10 cellular contexts compared by ENCODE assay signal in the genomic region with DNA sequence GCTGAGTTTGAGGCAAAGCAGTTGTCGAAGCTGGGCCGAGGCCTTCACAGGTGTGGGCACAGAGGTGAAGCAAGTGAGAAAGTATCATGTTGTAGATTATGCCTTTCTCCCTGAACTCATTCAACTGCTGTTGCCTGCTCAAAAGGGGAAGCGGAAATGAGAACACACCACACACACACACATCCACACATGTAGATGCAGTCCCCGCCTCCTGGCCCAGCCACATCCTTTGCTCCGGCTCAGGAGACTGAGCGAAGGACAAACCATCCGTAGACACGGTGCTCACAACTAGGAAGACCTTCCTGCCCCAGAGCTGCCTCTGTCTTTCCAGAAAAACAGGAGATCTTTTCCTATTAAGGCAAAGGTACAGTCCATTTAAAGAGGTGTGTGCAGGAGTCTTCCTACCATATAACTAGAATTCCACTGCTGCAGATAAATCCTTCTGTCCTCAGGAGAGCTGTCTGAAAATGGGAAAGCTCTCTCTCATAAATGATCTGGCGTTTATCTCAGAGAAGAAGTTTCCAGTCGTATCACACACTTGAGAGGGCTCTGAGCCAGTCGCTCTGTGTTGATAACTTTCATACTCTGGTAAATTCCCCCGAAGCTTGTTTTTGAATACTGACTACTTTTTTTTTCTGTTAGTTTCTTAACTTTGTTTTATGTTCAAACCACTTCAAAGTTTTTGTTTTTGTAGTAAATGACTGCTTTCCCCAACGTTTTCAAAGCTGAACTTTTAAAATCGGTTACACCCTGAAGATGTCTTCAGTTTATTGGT. TPM values are rescaled to one million over a fixed set of nuclear protein-coding genes. Genes with fewer than 3 reads are reported as not detected.
DNase-seq lines count a peak whose midpoint lies in the region; ATAC-seq and TF ChIP-seq lines count a peak whose summit lies in the region.
"Had no signal": no experiment of that assay in that cellular context is flagged by ENCODE, and none has a peak within 500 bp of the region (broad histone marks: within the 10 kb centered on the region; RNA-seq: fewer than 3 reads in every experiment).

A gene with protein sequence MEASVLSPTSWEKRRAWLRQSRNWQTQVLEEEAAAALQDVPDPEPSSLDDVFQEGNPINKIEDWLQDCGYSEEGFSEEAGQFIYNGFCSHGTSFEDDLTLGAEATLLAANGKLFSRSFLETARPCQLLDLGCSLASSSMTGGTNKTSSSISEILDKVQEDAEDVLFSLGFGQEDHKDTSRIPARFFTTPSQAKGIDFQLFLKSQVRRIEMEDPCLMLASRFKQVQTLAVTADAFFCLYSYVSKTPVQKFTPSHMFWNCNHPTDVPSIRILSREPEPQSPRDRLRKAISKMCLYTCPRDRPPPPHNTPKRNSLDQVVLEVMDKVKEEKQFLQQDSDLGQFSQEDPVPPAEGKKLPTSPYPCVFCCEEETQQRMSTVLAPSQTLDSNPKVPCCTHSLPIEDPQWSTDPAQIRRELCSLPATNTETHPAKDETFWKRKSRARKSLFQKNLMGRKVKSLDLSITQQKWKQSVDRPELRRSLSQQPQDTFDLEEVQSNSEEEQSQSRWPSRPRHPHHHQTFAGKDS (minus strand): TSS at position 161 of the 775 bp plus-strand sequence. CDS start 10,200 bp downstream, outside the sequence.

- peaks cover 29% of the 10 kb centered on the region for H3K36me3 Mint-ChIP-seq in CD4-positive, CD25-positive, alpha-beta regulatory T cell
- H3K36me3 Mint-ChIP-seq in activated CD8-positive, alpha-beta T cell treated with anti-CD3 and anti-CD28 coated beads for 36 hours (ENCODE audit: low read depth): peaks cover 53% of the 10 kb centered on the region

- H3K27ac Mint-ChIP-seq in CD4-positive, CD25-positive, alpha-beta regulatory T cell: peak within 1 kb of the TSS; percentile 99
- peak within 1 kb of the TSS; percentile 94 for H3K27ac Mint-ChIP-seq in activated CD8-positive, alpha-beta T cell treated with anti-CD3 and anti-CD28 coated beads for 36 hours

- H3K4me1 Mint-ChIP-seq in CD4-positive, CD25-positive, alpha-beta regulatory T cell: peaks cover 22 to 87% (median 64%) of the 10 kb centered on the region in 4 donors
- peaks cover 53% of the 10 kb centered on the region for H3K4me1 Mint-ChIP-seq in activated CD8-positive, alpha-beta T cell treated with anti-CD3 and anti-CD28 coated beads for 36 hours (ENCODE audit: low read depth)

- H3K36me3 ChIP-seq in CD4-positive, CD25-positive, alpha-beta regulatory T cell (ENCODE audit: control insufficient read depth, insufficient read depth, low read length): no peaks in the 10 kb centered on the region

- intact Hi-C loops in activated CD8-positive, alpha-beta T cell treated with anti-CD3 and anti-CD28 coated beads for 36 hours (cut with micrococcal nuclease): loop anchor here (10.0 kb wide), 1 partner anchor 50 kb away; no protein-coding TSS in a partner anchor
- intact Hi-C loops in Right ventricle myocardium superior (cut with DNase I): no loop called here

- POLR2A ChIA-PET in activated CD8-positive, alpha-beta T cell treated with anti-CD3 and anti-CD28 coated beads for 36 hours (lab: Charles Lee): interaction anchor here (0.5 to 2.1 kb wide), 12 partner anchors 7 to 128 kb away, joined by 3 to 8 read pairs (median 4); no protein-coding TSS in a partner anchor

- peaks cover 58% of the 10 kb centered on the region for H3K4me1 ChIP-seq in CD4-positive, CD25-positive, alpha-beta regulatory T cell (ENCODE audit: control insufficient read depth, insufficient read depth, low read length, poor library complexity, severe bottlenecking)

- peak within 1 kb of the TSS; percentile 86 to 97 (median 96) for H3K4me3 Mint-ChIP-seq in CD4-positive, CD25-positive, alpha-beta regulatory T cell
- peak within 1 kb of the TSS; percentile 85 for H3K4me3 Mint-ChIP-seq in activated CD8-positive, alpha-beta T cell treated with anti-CD3 and anti-CD28 coated beads for 36 hours

- no peaks in the 10 kb centered on the region for H3K9me3 ChIP-seq in CD4-positive, CD25-positive, alpha-beta regulatory T cell (ENCODE audit: control insufficient read depth in 2 of 2, low read length in 2 of 2)

- peak within 1 kb of the TSS; percentile 97 for H3K27ac ChIP-seq in CD4-positive, CD25-positive, alpha-beta regulatory T cell (ENCODE audit: insufficient read depth, low read length, poor library complexity, severe bottlenecking)

- TF ChIP-seq CTCF in activated CD8-positive, alpha-beta T cell treated with anti-CD3 and anti-CD28 coated beads for 36 hours (IDR thresholded peaks at IDR 0.05): no peak

- H3K9me3 Mint-ChIP-seq in CD4-positive, CD25-positive, alpha-beta regulatory T cell: peaks cover 0 to 2% (median 0%) of the 10 kb centered on the region in 7 donors
- H3K9me3 Mint-ChIP-seq in activated CD8-positive, alpha-beta T cell treated with anti-CD3 and anti-CD28 coated beads for 36 hours: peaks cover 3% of the 10 kb centered on the region

- ATAC-seq in CD4-positive, CD25-positive, alpha-beta regulatory T cell (ENCODE audit: low read depth in 2 of 2): peak; percentile 93
- ATAC-seq in GM21390 (IDR thresholded peaks at IDR 0.05; ENCODE audit: unreplicated experiment) (peak; percentile 96), Right ventricle myocardium superior (ENCODE audit: poor library complexity) (peak; percentile 71)
- ATAC-seq in activated CD8-positive, alpha-beta T cell treated with anti-CD3 and anti-CD28 coated beads for 36 hours: peak; percentile 88

- peak within 1 kb of the TSS; percentile 99 for H3K4me3 ChIP-seq in CD4-positive, CD25-positive, alpha-beta regulatory T cell (ENCODE audit: low read depth, low read length)
- peak within 1 kb of the TSS; percentile 85 for H3K4me3 ChIP-seq in Jurkat, Clone E6-1 (ENCODE audit: low read length)

- DNase-seq in CD4-positive, CD25-positive, alpha-beta regulatory T cell: peak; percentile 67 to 95 (median 89)
- DNase-seq in Jurkat, Clone E6-1 (ENCODE audit: low read depth, low spot score): peak; percentile 95
- peak; percentile 94 for DNase-seq in activated CD8-positive, alpha-beta T cell treated with anti-CD3 and anti-CD28 coated beads for 36 hours
- DNase-seq in Right ventricle myocardium superior (peak; percentile 78), NCI-H1092 (lab: John Stamatoyannopoulos, UW) (no peak), NCI-H82 (lab: John Stamatoyannopoulos, UW) (no peak)
- peak; percentile 58 to 80 for DNase-seq in stimulated activated CD8-positive, alpha-beta memory T cell treated with anti-CD3 and anti-CD28 coated beads, Interleukin-15, amount 100 ng/mL, for 4 hours (ENCODE audit: low read depth in 2 of 2)

- H3K27me3 ChIP-seq in CD4-positive, CD25-positive, alpha-beta regulatory T cell (ENCODE audit: control insufficient read depth, insufficient read depth, low read length): no peaks in the 10 kb centered on the region

- no peaks in the 10 kb centered on the region for H3K27me3 Mint-ChIP-seq in CD4-positive, CD25-positive, alpha-beta regulatory T cell
- no peaks in the 10 kb centered on the region for H3K27me3 Mint-ChIP-seq in activated CD8-positive, alpha-beta T cell treated with anti-CD3 and anti-CD28 coated beads for 36 hours

- CTCF ChIA-PET in activated CD8-positive, alpha-beta T cell treated with anti-CD3 and anti-CD28 coated beads for 36 hours (lab: Charles Lee): interaction anchor here (0.9 to 5.7 kb wide), 8 partner anchors 8 to 235 kb away, joined by 4 to 51 read pairs (median 16); a partner anchor contains a TSS

RNA-seq across cellular contexts. Expression of the gene that starts here (rescaled TPM):
- total RNA-seq in CD4-positive, CD25-positive, alpha-beta regulatory T cell: 93.8 TPM
- polyA plus RNA-seq in CD4-positive, CD25-positive, alpha-beta regulatory T cell: 100 to 1,000 TPM in 2 of 4 donors, 10 to 100 TPM in 2; 78.0 to 121 (median 100) TPM
- 106 TPM for polyA plus RNA-seq in Jurkat, Clone E6-1 (2012; ENCODE audit: insufficient read depth, insufficient read length)
- 100 to 1,000 TPM; 107 to 112 TPM for total RNA-seq in activated CD8-positive, alpha-beta T cell treated with anti-CD3 and anti-CD28 coated beads for 36 hours
- 0.59 TPM for total RNA-seq in Right ventricle myocardium superior
- total RNA-seq: endothelial cell of umbilical vein had no signal
- polyA plus RNA-seq: BJ, endothelial cell of umbilical vein had no signal

Comparison
In these comparisons a context has a peak if more than half of its experiments do, and no peak if none do; other contexts are left out.
1. RNA of the gene that starts here (total RNA-seq): 107 to 112 TPM in activated CD8-positive, alpha-beta T cell treated with anti-CD3 and anti-CD28 coated beads for 36 hours and 93.8 TPM in CD4-positive, CD25-positive, alpha-beta regulatory T cell (single experiment); 0.59 TPM in Right ventricle myocardium superior (single experiment); every median in the first group is over 10 times any median in the second.
2. Peak in DNase-seq and ATAC-seq in Right ventricle myocardium superior; RNA of the gene not detected or under 1 TPM.
3. DNase-seq: peak in CD4-positive, CD25-positive, alpha-beta regulatory T cell (3 of 3), Jurkat, Clone E6-1 (single experiment), activated CD8-positive, alpha-beta T cell treated with anti-CD3 and anti-CD28 coated beads for 36 hours (single experiment) and stimulated activated CD8-positive, alpha-beta memory T cell treated with anti-CD3 and anti-CD28 coated beads, Interleukin-15, amount 100 ng/mL, for 4 hours (2 of 2); none in NCI-H1092 (single experiment) and NCI-H82 (single experiment).
4. Peak in every context shown above with its lines, with median percentiles within 50 percentile points of each other: ATAC-seq.